ENCODE assay signal across 32 cellular contexts in genomic region chr11:77340501-77340900, GRCh38. TPM values are rescaled to one million over a fixed set of nuclear protein-coding genes. Genes with fewer than 3 reads are reported as not detected.
"Had no signal": no experiment of that assay in that cellular context is flagged by ENCODE, and none has a peak within 500 bp of the region (broad histone marks: within the 10 kb centered on the region; RNA-seq: fewer than 3 reads in every experiment).

No MANE protein-coding gene starts in this region.

- H3K36me3 ChIP-seq: neural progenitor cell, ovary, right lobe of liver had no signal

- H3K27ac ChIP-seq: left ventricle myocardium inferior, neural progenitor cell, ovary, right atrium auricular region, right lobe of liver, stomach, testis, thyroid gland, upper lobe of right lung had no signal

- FAIRE-seq: urothelium cell line had no signal

- H3K4me3 ChIP-seq: left ventricle myocardium inferior, lung, neural progenitor cell, ovary, right atrium auricular region, right lobe of liver, smooth muscle cell, stomach, testis, thyroid gland, upper lobe of right lung had no signal

- H2AFZ ChIP-seq: neural progenitor cell had no signal

- H3K4me2 ChIP-seq: neural progenitor cell, smooth muscle cell had no signal

- H3K9me3 ChIP-seq: left ventricle myocardium inferior, ovary, right atrium auricular region, right lobe of liver, stomach, testis, thyroid gland, upper lobe of right lung had no signal

- ATAC-seq: natural killer cell; right lobe of liver; stimulated activated memory B cell treated with anti-CD40 and anti-IgM and Interleukin-4, amounts not matched to agents 10 μg/mL and 1 μg/mL and 100 μg/mL, for 72 hours; stimulated activated naive CD8-positive, alpha-beta T cell treated with anti-CD3 and anti-CD28 coated beads, Interleukin-15, Interleukin-2, amounts not matched to agents 100 U/mL and 50 U/mL, for 24 hours; upper lobe of right lung had no signal

- H3K27me3 ChIP-seq: neural progenitor cell, ovary, right atrium auricular region, right lobe of liver, stomach, testis, thyroid gland, upper lobe of right lung had no signal

- DNase-seq: islet precursor cell; left ventricle myocardium inferior; mesendoderm; naive B cell; natural killer cell; nephron progenitor cell; ovary; right lobe of liver; stimulated activated CD4-positive, alpha-beta T cell treated with anti-CD3 and anti-CD28 coated beads, Interleukin-1b, Interleukin-23, amount 100 ng/mL, for 48 hours; stimulated activated CD4-positive, alpha-beta T cell treated with anti-CD3 and anti-CD28 coated beads, Interleukin-2, amount 100 ng/mL, for 48 hours; stimulated activated CD4-positive, alpha-beta T cell treated with anti-CD3 and anti-CD28 coated beads, Interleukin-4, amount 100 ng/mL, for 4 hours; stimulated activated CD8-positive, alpha-beta memory T cell treated with anti-CD3 and anti-CD28 coated beads, Interleukin-4, amount 100 ng/mL, for 48 hours; stimulated activated naive CD8-positive, alpha-beta T cell treated with anti-CD3 and anti-CD28 coated beads, Interleukin-15, Interleukin-2, amounts not matched to agents 100 U/mL and 50 U/mL, for 24 hours; stomach; testis; thyroid gland; trophoblast cell; upper lobe of right lung had no signal

- H3K9ac ChIP-seq: neural progenitor cell had no signal

- H3K4me1 ChIP-seq: left ventricle myocardium inferior, neural progenitor cell, right atrium auricular region, right lobe of liver, stomach, testis, thyroid gland, upper lobe of right lung had no signal

RNA-seq across cellular contexts. Expression of gene GDPD4, which starts 39.0 kb away (rescaled TPM):
- total RNA-seq: left ventricle myocardium inferior, lower leg skin, lung, mesothelial cell of epicardium, mononuclear cell, natural killer cell, omental fat pad, ovary, progenitor cell of endocrine pancreas, pulmonary artery endothelial cell, renal cortical epithelial cell, right atrium auricular region, skeletal muscle tissue, smooth muscle cell, stomach, upper lobe of right lung had no signal
- polyA plus RNA-seq: lung, smooth muscle cell had no signal
